In the genomic region with DNA sequence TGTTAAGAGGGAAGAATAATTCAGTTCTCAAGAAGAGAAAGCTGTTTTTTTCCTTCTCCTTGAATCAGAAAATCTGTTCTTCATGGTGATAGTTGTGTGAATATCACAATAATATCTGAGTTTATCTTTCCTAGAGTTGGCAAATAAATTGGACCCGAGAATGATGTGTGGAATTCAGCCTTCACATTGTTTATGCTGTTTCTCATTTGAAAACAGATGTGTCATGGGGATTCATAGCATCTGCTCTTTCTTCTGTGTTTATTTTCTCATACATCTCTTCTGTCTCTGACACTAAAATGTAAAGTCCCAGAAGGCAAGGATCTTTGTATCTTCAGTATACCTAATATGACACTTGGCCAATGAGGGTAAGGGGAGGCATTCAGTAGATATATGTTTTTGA, we compare ENCODE assay signal across 2 cellular contexts.
TF ChIP-seq lines count a peak whose summit lies in the region.

No MANE protein-coding gene starts in this region.

TF ChIP-seq in A549, 52 proteins besides CTCF, POLR2A, EP300 and RAD21:
- TF ChIP-seq MAZ (IDR thresholded peaks at IDR 0.05; ENCODE audit: borderline replicate concordance, low read depth, low read length) (no peak), SREBF2 (IDR thresholded peaks at IDR 0.05) (no peak), HOXA7 (CRISPR knock-in tag; IDR thresholded peaks at IDR 0.05) (no peak), HOXB5 (CRISPR knock-in tag; IDR thresholded peaks at IDR 0.05) (no peak), CBX8 (IDR thresholded peaks at IDR 0.05) (no peak)
- TF ChIP-seq, protein P1, sequence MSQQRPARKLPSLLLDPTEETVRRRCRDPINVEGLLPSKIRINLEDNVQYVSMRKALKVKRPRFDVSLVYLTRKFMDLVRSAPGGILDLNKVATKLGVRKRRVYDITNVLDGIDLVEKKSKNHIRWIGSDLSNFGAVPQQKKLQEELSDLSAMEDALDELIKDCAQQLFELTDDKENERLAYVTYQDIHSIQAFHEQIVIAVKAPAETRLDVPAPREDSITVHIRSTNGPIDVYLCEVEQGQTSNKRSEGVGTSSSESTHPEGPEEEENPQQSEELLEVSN (IDR thresholded peaks at IDR 0.05; ENCODE audit: borderline replicate concordance, low read depth) = no peak
- TF ChIP-seq, protein P2, sequence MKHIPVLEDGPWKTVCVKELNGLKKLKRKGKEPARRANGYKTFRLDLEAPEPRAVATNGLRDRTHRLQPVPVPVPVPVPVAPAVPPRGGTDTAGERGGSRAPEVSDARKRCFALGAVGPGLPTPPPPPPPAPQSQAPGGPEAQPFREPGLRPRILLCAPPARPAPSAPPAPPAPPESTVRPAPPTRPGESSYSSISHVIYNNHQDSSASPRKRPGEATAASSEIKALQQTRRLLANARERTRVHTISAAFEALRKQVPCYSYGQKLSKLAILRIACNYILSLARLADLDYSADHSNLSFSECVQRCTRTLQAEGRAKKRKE (CRISPR knock-in tag; IDR thresholded peaks at IDR 0.05; ENCODE audit: low read depth) = no peak
- TF ChIP-seq, protein P3, sequence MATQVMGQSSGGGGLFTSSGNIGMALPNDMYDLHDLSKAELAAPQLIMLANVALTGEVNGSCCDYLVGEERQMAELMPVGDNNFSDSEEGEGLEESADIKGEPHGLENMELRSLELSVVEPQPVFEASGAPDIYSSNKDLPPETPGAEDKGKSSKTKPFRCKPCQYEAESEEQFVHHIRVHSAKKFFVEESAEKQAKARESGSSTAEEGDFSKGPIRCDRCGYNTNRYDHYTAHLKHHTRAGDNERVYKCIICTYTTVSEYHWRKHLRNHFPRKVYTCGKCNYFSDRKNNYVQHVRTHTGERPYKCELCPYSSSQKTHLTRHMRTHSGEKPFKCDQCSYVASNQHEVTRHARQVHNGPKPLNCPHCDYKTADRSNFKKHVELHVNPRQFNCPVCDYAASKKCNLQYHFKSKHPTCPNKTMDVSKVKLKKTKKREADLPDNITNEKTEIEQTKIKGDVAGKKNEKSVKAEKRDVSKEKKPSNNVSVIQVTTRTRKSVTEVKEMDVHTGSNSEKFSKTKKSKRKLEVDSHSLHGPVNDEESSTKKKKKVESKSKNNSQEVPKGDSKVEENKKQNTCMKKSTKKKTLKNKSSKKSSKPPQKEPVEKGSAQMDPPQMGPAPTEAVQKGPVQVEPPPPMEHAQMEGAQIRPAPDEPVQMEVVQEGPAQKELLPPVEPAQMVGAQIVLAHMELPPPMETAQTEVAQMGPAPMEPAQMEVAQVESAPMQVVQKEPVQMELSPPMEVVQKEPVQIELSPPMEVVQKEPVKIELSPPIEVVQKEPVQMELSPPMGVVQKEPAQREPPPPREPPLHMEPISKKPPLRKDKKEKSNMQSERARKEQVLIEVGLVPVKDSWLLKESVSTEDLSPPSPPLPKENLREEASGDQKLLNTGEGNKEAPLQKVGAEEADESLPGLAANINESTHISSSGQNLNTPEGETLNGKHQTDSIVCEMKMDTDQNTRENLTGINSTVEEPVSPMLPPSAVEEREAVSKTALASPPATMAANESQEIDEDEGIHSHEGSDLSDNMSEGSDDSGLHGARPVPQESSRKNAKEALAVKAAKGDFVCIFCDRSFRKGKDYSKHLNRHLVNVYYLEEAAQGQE (IDR thresholded peaks at IDR 0.05) = no peak

TF ChIP-seq in HCT116, 20 proteins besides CTCF, POLR2A, EP300 and RAD21:
- TF ChIP-seq CBX3 (IDR thresholded peaks at IDR 0.05; ENCODE audit: low read depth) (no peak), SRF (IDR thresholded peaks at IDR 0.05; ENCODE audit: low read depth) (no peak), JUND (IDR thresholded peaks at IDR 0.05) (no peak), ELF1 (IDR thresholded peaks at IDR 0.05; ENCODE audit: borderline replicate concordance, low read depth) (no peak), CEBPB (IDR thresholded peaks at IDR 0.05; ENCODE audit: low read depth) (no peak), EGR1 (IDR thresholded peaks at IDR 0.05; ENCODE audit: low read depth) (no peak), EZH2phosphoT487 (IDR thresholded peaks at IDR 0.05; ENCODE audit: borderline replicate concordance) (no peak), ZFX (IDR thresholded peaks at IDR 0.05) (no peak), SIN3A (IDR thresholded peaks at IDR 0.05; ENCODE audit: low read depth) (no peak), FOSL1 (IDR thresholded peaks at IDR 0.05; ENCODE audit: low read depth) (no peak), POLR2AphosphoS5 (IDR thresholded peaks at IDR 0.05; ENCODE audit: low read depth, low read length) (no peak), EZH2 (IDR thresholded peaks at IDR 0.05) (no peak)
- TF ChIP-seq, protein P3 (IDR thresholded peaks at IDR 0.05; ENCODE audit: low read depth) = no peak
TF ChIP-seq in HCT116: peak in this region for 0.
